ENCODE assay signal across 12 cellular contexts in genomic region chr17:47717845-47718621, GRCh38. TPM values are rescaled to one million over a fixed set of nuclear protein-coding genes. Genes with fewer than 3 reads are reported as not detected.
DNase-seq lines count a peak whose midpoint lies in the region; ATAC-seq and TF ChIP-seq lines count a peak whose summit lies in the region.
"Had no signal": no experiment of that assay in that cellular context is flagged by ENCODE, and none has a peak within 500 bp of the region (broad histone marks: within the 10 kb centered on the region; RNA-seq: fewer than 3 reads in every experiment).

No MANE protein-coding gene starts in this region.

- peak; percentile 65 to 66 for DNase-seq in stimulated activated CD8-positive, alpha-beta memory T cell treated with anti-CD3 and anti-CD28 coated beads, Interleukin-7, amount 100 ng/mL, for 4 hours (ENCODE audit: low read depth in 2 of 2)
- DNase-seq in stimulated activated CD8-positive, alpha-beta memory T cell treated with anti-CD3 and anti-CD28 coated beads, Interleukin-4, amount 100 ng/mL, for 48 hours = no peak
- DNase-seq in SW480 (ENCODE audit: low spot score) (peak; percentile 22), foreskin keratinocyte (no peak), erythroblast (lab: John Stamatoyannopoulos, UW) (no peak), SKM-1 (lab: John Stamatoyannopoulos, UW; ENCODE audit: unreplicated experiment) (no peak)
- DNase-seq: Caco-2, NCI-H526 treated with DMSO at 0.1 percent for 48 hours had no signal

- H3K27me3 ChIP-seq in foreskin keratinocyte = peaks cover 86% of the 10 kb centered on the region

- no peaks in the 10 kb centered on the region for H3K4me1 ChIP-seq in foreskin keratinocyte

- ATAC-seq in foreskin keratinocyte (peak; percentile 11), HG02885 (IDR thresholded peaks at IDR 0.05; ENCODE audit: poor library complexity, unreplicated experiment) (no peak), GM18873 (IDR thresholded peaks at IDR 0.05; ENCODE audit: low FRiP score, unreplicated experiment) (no peak)

- no peak for TF ChIP-seq POLR2A in erythroblast (IDR thresholded peaks at IDR 0.05; ENCODE audit: low read length)

- H3K27ac ChIP-seq in foreskin keratinocyte = no peak overlapping the region
- H3K27ac ChIP-seq: cardiac muscle cell had no signal

- no peak for TF ChIP-seq CTCF in foreskin keratinocyte (conservative IDR thresholded peaks at IDR 0.05)

RNA-seq across cellular contexts. Expression of gene TBX21, which starts 15.0 kb away (rescaled TPM):
- total RNA-seq in foreskin keratinocyte = not detected in 2 replicates
- polyA plus RNA-seq in foreskin keratinocyte = not detected in 2 replicates
- total RNA-seq: Caco-2, mesothelial cell of epicardium had no signal

RNA-seq across cellular contexts. Expression of gene TBKBP1, which starts 24.1 kb away (rescaled TPM):
- total RNA-seq in foreskin keratinocyte = 7.3 and 8.7 TPM in 2 replicates
- 6.2 and 6.9 TPM in 2 replicates for polyA plus RNA-seq in foreskin keratinocyte

Comparison
In these comparisons a context has a peak if more than half of its experiments do, and no peak if none do; other contexts are left out.
1. DNase-seq: peak in stimulated activated CD8-positive, alpha-beta memory T cell treated with anti-CD3 and anti-CD28 coated beads, Interleukin-7, amount 100 ng/mL, for 4 hours (2 of 2) and SW480 (single experiment); none in stimulated activated CD8-positive, alpha-beta memory T cell treated with anti-CD3 and anti-CD28 coated beads, Interleukin-4, amount 100 ng/mL, for 48 hours (single experiment), foreskin keratinocyte (0 of 2), erythroblast (0 of 2) and SKM-1 (single experiment).